In genomic region chr3:179071569-179072397, GRCh38 we compare ENCODE assay signal across 8 cellular contexts. TPM values are rescaled to one million over a fixed set of nuclear protein-coding genes. Genes with fewer than 3 reads are reported as not detected.
A peak's percentile ranks its signal among the peaks of the same experiment; 100 is the strongest.
DNase-seq lines count a peak whose midpoint lies in the region; ATAC-seq, FAIRE-seq and TF ChIP-seq lines count a peak whose summit lies in the region.

TSS of gene ZMAT3 (minus strand) at chr3:179071809. CDS start at chr3:179067752, 4,057 bp downstream.

- H3K9me3 ChIP-seq in pancreas (no peaks in the 10 kb centered on the region), tibial artery (no peaks in the 10 kb centered on the region)

- peaks cover 0 to 7% (median 0%) of the 10 kb centered on the region in 3 donors for H3K4me1 ChIP-seq in pancreas
- peaks cover 0 to 42% (median 2%) of the 10 kb centered on the region in 4 donors for H3K4me1 ChIP-seq in tibial artery

- H3K4me3 ChIP-seq in HFF-Myc (replicated peaks; ENCODE audit: low read depth, low read length) (peak within 1 kb of the TSS; percentile 96), pancreas (peak within 1 kb of the TSS; percentile 62 to 98 (median 89)), tibial artery (peak within 1 kb of the TSS; percentile 64 to 84)

- peak within 1 kb of the TSS; percentile 56 to 89 (median 78) for H3K27ac ChIP-seq in pancreas
- peak within 1 kb of the TSS; percentile 83 to 85 for H3K27ac ChIP-seq in tibial artery

- H3K36me3 ChIP-seq in pancreas (no peaks in the 10 kb centered on the region), tibial artery (peaks cover 0 to 8% (median 8%) of the 10 kb centered on the region in 3 donors)

- ATAC-seq in SK-N-SH treated with all-trans-retinoic acid at 6 μM for 48 hours (peak; percentile 92), pancreas (peak; percentile 96 to 99 (median 98))

- no peaks in the 10 kb centered on the region for H3K9me3 Mint-ChIP-seq in activated naive CD4-positive, alpha-beta T cell treated with anti-CD3 and anti-CD28 coated beads, Interleukin-2, amount 50 U/mL, for 24 hours
- H3K9me3 Mint-ChIP-seq in glutamatergic neuron (ENCODE audit: unreplicated experiment), result peaks cover 3% of the 10 kb centered on the region

- no peaks in the 10 kb centered on the region for H3K27me3 ChIP-seq in pancreas
- no peaks in the 10 kb centered on the region for H3K27me3 ChIP-seq in tibial artery

- TF ChIP-seq CTCF in HFF-Myc (IDR thresholded peaks at IDR 0.05; ENCODE audit: low read depth, low read length, missing control alignments) (no peak), glutamatergic neuron (IDR thresholded peaks at IDR 0.05; ENCODE audit: partially characterized antibody, unreplicated experiment) (no peak), pancreas (IDR thresholded peaks at IDR 0.05) (no peak), tibial artery (IDR thresholded peaks at IDR 0.05) (no peak)

- H3K36me3 Mint-ChIP-seq in activated naive CD4-positive, alpha-beta T cell treated with anti-CD3 and anti-CD28 coated beads, Interleukin-2, amount 50 U/mL, for 24 hours, result peaks cover under 1% of the 10 kb centered on the region
- H3K36me3 Mint-ChIP-seq in glutamatergic neuron (ENCODE audit: unreplicated experiment), result no peaks in the 10 kb centered on the region

- WGBS in pancreas, 2 donors, result 0 to 1% methylated on average over 60 to 73 of the region's 73 CpGs

- FAIRE-seq in pancreas (lab: Jason Lieb, UNC), result no peak

- peaks cover 50% of the 10 kb centered on the region for H3K4me1 Mint-ChIP-seq in activated naive CD4-positive, alpha-beta T cell treated with anti-CD3 and anti-CD28 coated beads, Interleukin-2, amount 50 U/mL, for 24 hours
- H3K4me1 Mint-ChIP-seq in glutamatergic neuron (ENCODE audit: low read depth, unreplicated experiment), result peaks cover 10% of the 10 kb centered on the region

- H3K4me3 Mint-ChIP-seq in activated naive CD4-positive, alpha-beta T cell treated with anti-CD3 and anti-CD28 coated beads, Interleukin-2, amount 50 U/mL, for 24 hours, result peak within 1 kb of the TSS; percentile 97
- peak within 1 kb of the TSS; percentile 97 for H3K4me3 Mint-ChIP-seq in glutamatergic neuron (ENCODE audit: unreplicated experiment)

- H3K27me3 Mint-ChIP-seq in activated naive CD4-positive, alpha-beta T cell treated with anti-CD3 and anti-CD28 coated beads, Interleukin-2, amount 50 U/mL, for 24 hours, result no peaks in the 10 kb centered on the region
- peaks cover 2% of the 10 kb centered on the region for H3K27me3 Mint-ChIP-seq in glutamatergic neuron (ENCODE audit: unreplicated experiment)

- DNase-seq in GM04504 (ENCODE audit: low read depth) (peak; percentile 63), HFF-Myc (ENCODE audit: extremely low read depth, low read depth) (peak; percentile 43), NAMALWA (ENCODE audit: low spot score) (peak; percentile 73), glutamatergic neuron (peak; percentile 88), pancreas (peak; percentile 82 to 95 (median 85)), tibial artery (peak; percentile 86 to 93)

- intact Hi-C loops in pancreas (cut with DNase I), result no loop called here
- intact Hi-C loops in tibial artery (cut with DNase I; ENCODE audit: low total_unique reads), result no loop called here

- H3K27ac Mint-ChIP-seq in activated naive CD4-positive, alpha-beta T cell treated with anti-CD3 and anti-CD28 coated beads, Interleukin-2, amount 50 U/mL, for 24 hours, result peak within 1 kb of the TSS; percentile 98
- H3K27ac Mint-ChIP-seq in glutamatergic neuron (ENCODE audit: unreplicated experiment), result peak within 1 kb of the TSS; percentile 69

TF ChIP-seq in SK-N-SH treated with all-trans-retinoic acid at 6 μM for 48 hours, 23 proteins besides CTCF, POLR2A, EP300 and RAD21:
- TF ChIP-seq ZC3H10 (CRISPR knock-in tag; IDR thresholded peaks at IDR 0.05) (no peak), ZNF70 (CRISPR knock-in tag; IDR thresholded peaks at IDR 0.05) (peak; percentile 25; the same call in 1 of the 2 replicates)

RNA-seq across cellular contexts. Expression of gene ZMAT3, which starts in this region (rescaled TPM):
- total RNA-seq in glutamatergic neuron (ENCODE audit: unreplicated experiment) (14.0 TPM), pancreas (10 to 100 TPM in 4 of 6 donors, 1 to 10 TPM in 2; 5.1 to 13.1 (median 10.8) TPM)
- 1 to 10 TPM; 1.4 to 2.2 TPM for polyA plus RNA-seq in pancreas

Comparison
In these comparisons a context has a peak if more than half of its experiments do, and no peak if none do; other contexts are left out.
1. Peak in every context shown above with its lines: DNase-seq, ATAC-seq, H3K4me3 ChIP-seq and H3K27ac ChIP-seq.